ENCODE assay signal across 15 cellular contexts in genomic region chr7:80732635-80733034, GRCh38.
DNase-seq lines count a peak whose midpoint lies in the region; ATAC-seq and TF ChIP-seq lines count a peak whose summit lies in the region.
"Had no signal": no experiment of that assay in that cellular context is flagged by ENCODE, and none has a peak within 500 bp of the region (broad histone marks: within the 10 kb centered on the region; RNA-seq: fewer than 3 reads in every experiment).

No MANE protein-coding gene starts in this region.

- H3K4me1 ChIP-seq in OCI-LY3 (ENCODE audit: low read length) (peaks cover 6% of the 10 kb centered on the region; the same call in 1 of the 2 replicates), upper lobe of left lung (no peaks in the 10 kb centered on the region)
- H3K4me1 ChIP-seq: pancreas had no signal

- H3K36me3 ChIP-seq in OCI-LY3 (replicated peaks; ENCODE audit: low read depth, low read length) = no peaks in the 10 kb centered on the region
- H3K36me3 ChIP-seq in upper lobe of left lung = no peaks in the 10 kb centered on the region
- H3K36me3 ChIP-seq: pancreas had no signal

- H3K27ac ChIP-seq in OCI-LY3 (ENCODE audit: low read length) (no peak overlapping the region), upper lobe of left lung (no peak overlapping the region)
- H3K27ac ChIP-seq: pancreas had no signal

- DNase-seq in ACHN (peak; percentile 46), GM12865 (ENCODE audit: low read depth) (peak; percentile 4), epithelial cell of esophagus (ENCODE audit: low read depth) (peak; percentile 18), NCI-H2029 (lab: John Stamatoyannopoulos, UW) (no peak), upper lobe of left lung (no peak), kidney tubule cell (ENCODE audit: low spot score) (no peak)
- DNase-seq: activated T-cell treated with anti-CD3 and anti-CD28 coated beads, Interleukin-2, amount 50 U/mL, for 72 hours; anterior cingulate cortex; CD4-positive, CD25-positive, alpha-beta regulatory T cell; hippocampal formation; pancreas; SHP77 treated with DMSO at 0.1 percent for 48 hours; stimulated activated naive CD4-positive, alpha-beta T cell treated with Interleukin-2 at 50 U/mL for 16 hours had no signal

- in situ Hi-C loops in ACHN (cut with HindIII; ENCODE audit: low pct_ligation_motif_present, low pct_unique_long_range_greater_than_20kb, low sequenced_read_pairs) = no loop called here

- H3K79me2 ChIP-seq in OCI-LY3 (ENCODE audit: low read length) = no peaks in the 10 kb centered on the region

- ATAC-seq in upper lobe of left lung (ENCODE audit: low FRiP score in 2 of 2) (no peak), HG03135 (IDR thresholded peaks at IDR 0.05; ENCODE audit: unreplicated experiment) (no peak)
- ATAC-seq: activated T-cell treated with anti-CD3 and anti-CD28 coated beads, Interleukin-2, amount 50 U/mL, for 72 hours; pancreas had no signal

- peak overlapping the region; percentile 31; the same call in 1 of the 2 replicates for H3K4me2 ChIP-seq in OCI-LY3 (ENCODE audit: low read length)

- 61 to 73% methylated on average over 6 of the region's 6 CpGs for WGBS in upper lobe of left lung, 2 donors

- H3K9me3 ChIP-seq in OCI-LY3 (ENCODE audit: insufficient read depth, low read length) (no peaks in the 10 kb centered on the region), upper lobe of left lung (no peaks in the 10 kb centered on the region)
- H3K9me3 ChIP-seq: pancreas had no signal

- H3K4me3 ChIP-seq in GM12865 (ENCODE audit: low read depth, low read length) = no peak overlapping the region
- H3K4me3 ChIP-seq in OCI-LY3 (ENCODE audit: low read length) = peak overlapping the region; percentile 33; the same call in 1 of the 2 replicates
- H3K4me3 ChIP-seq in epithelial cell of esophagus (ENCODE audit: low read length) = no peak overlapping the region
- no peak overlapping the region for H3K4me3 ChIP-seq in upper lobe of left lung
- H3K4me3 ChIP-seq: pancreas had no signal

- peak; percentile 10 for TF ChIP-seq CTCF in GM12865 (IDR thresholded peaks at IDR 0.05; ENCODE audit: insufficient read depth, low read depth, low read length, missing control alignments)
- peak; percentile 53 for TF ChIP-seq CTCF in OCI-LY3 (IDR thresholded peaks at IDR 0.05; ENCODE audit: low read depth, low read length)
- peak; percentile 34 for TF ChIP-seq CTCF in epithelial cell of esophagus (IDR thresholded peaks at IDR 0.05; ENCODE audit: insufficient read depth, low read depth, low read length, missing control alignments)
- TF ChIP-seq CTCF in upper lobe of left lung (IDR thresholded peaks at IDR 0.05) = no peak

- H3K27me3 ChIP-seq in OCI-LY3 (ENCODE audit: low read depth, low read length) (no peaks in the 10 kb centered on the region), upper lobe of left lung (no peaks in the 10 kb centered on the region)
- H3K27me3 ChIP-seq: pancreas had no signal

- peak overlapping the region; percentile 62 for H2AFZ ChIP-seq in OCI-LY3 (ENCODE audit: low read depth, low read length)

- no peak for TF ChIP-seq EP300 in upper lobe of left lung (IDR thresholded peaks at IDR 0.05)

- TF ChIP-seq POLR2A in upper lobe of left lung (IDR thresholded peaks at IDR 0.05) = no peak

- H4K20me1 ChIP-seq in OCI-LY3 (ENCODE audit: insufficient read depth, low read length) = no peaks in the 10 kb centered on the region

- H3K9ac ChIP-seq in OCI-LY3 (ENCODE audit: low read length) = no peak overlapping the region

Comparison
In these comparisons a context has a peak if more than half of its experiments do, and no peak if none do; other contexts are left out.
1. DNase-seq: peak in ACHN (single experiment), GM12865 (single experiment) and epithelial cell of esophagus (single experiment); none in NCI-H2029 (single experiment), upper lobe of left lung (0 of 2) and kidney tubule cell (single experiment).
2. CTCF ChIP-seq: peak in GM12865 (single experiment), OCI-LY3 (single experiment) and epithelial cell of esophagus (single experiment); none in upper lobe of left lung (0 of 6).